1 cellular context compared by ENCODE assay signal in the genomic region with DNA sequence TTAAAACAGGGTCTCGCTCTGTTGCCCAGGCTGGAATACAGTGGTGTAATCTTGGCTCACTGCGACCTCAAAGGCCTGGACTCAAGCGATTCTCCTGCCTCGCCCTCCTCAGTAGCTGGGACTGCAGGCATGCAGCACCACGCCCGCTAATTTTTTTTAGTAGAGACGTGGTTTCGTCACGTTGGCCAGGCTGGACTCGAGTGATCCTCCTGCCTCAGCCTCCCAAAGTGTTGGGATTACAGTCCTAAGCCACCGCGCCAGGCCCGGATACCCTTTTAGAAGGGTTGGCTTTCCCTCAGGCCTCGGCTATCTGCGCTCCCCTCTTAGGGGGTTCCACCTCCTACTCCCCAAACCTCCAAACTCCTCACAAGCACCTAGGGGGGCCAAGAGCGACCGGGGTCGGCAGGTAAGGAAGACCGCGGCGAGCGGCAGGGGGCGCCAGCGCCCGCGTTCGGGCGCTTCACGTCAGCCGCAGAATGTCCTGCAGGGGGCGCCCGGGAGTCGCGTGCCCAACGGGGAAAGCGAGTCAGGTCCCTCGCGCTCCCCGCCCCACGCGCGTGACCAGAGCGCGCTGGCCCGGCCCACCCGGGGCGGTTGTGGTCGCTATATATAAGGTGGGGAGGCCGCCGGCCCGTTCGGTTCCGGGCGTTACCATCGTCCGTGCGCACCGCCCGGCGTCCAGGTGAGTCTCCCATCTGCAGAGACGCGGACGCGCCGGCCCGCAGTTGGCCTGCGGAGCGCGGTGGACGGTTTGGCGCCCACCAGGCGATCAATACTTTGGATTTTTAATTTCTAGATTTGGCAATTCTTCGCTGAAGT.
TF ChIP-seq lines count a peak whose summit lies in the region.

No MANE protein-coding gene starts in this region.

TF ChIP-seq in HepG2, 621 proteins besides CTCF, POLR2A, EP300 and RAD21 (continued from another document and continues in another):
- TF ChIP-seq, protein P1, sequence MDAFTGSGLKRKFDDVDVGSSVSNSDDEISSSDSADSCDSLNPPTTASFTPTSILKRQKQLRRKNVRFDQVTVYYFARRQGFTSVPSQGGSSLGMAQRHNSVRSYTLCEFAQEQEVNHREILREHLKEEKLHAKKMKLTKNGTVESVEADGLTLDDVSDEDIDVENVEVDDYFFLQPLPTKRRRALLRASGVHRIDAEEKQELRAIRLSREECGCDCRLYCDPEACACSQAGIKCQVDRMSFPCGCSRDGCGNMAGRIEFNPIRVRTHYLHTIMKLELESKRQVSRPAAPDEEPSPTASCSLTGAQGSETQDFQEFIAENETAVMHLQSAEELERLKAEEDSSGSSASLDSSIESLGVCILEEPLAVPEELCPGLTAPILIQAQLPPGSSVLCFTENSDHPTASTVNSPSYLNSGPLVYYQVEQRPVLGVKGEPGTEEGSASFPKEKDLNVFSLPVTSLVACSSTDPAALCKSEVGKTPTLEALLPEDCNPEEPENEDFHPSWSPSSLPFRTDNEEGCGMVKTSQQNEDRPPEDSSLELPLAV (CRISPR knock-in tag; conservative IDR thresholded peaks at IDR 0.05; ENCODE audit: low read depth): no peak
- TF ChIP-seq MLXIP (CRISPR knock-in tag; IDR thresholded peaks at IDR 0.05; ENCODE audit: borderline replicate concordance) (no peak), CCDC6 (CRISPR knock-in tag; IDR thresholded peaks at IDR 0.05) (0 out of 2 replicates have a peak, but pooled peaks have one; percentile 25), ZNF20 (CRISPR knock-in tag; IDR thresholded peaks at IDR 0.05) (no peak), SAP130 (CRISPR knock-in tag; IDR thresholded peaks at IDR 0.05; ENCODE audit: low read depth) (no peak), ZEB1 (IDR thresholded peaks at IDR 0.05; ENCODE audit: insufficient replicate concordance, low read depth) (peak; percentile 53), NCOA1 (CRISPR knock-in tag; IDR thresholded peaks at IDR 0.05) (no peak), ZNF251 (CRISPR knock-in tag; IDR thresholded peaks at IDR 0.05) (no peak), RBM22 (optimal IDR thresholded peaks at IDR 0.05; ENCODE audit: low read length) (no peak), GABPA (IDR thresholded peaks at IDR 0.05; ENCODE audit: low read depth, low read length) (no peak), GABPA (CRISPR knock-in tag; IDR thresholded peaks at IDR 0.05; ENCODE audit: low read depth) (no peak), MZF1 (CRISPR knock-in tag; IDR thresholded peaks at IDR 0.05; ENCODE audit: borderline replicate concordance) (no peak), GRHL1 (CRISPR knock-in tag; conservative IDR thresholded peaks at IDR 0.05) (no peak), POGK (CRISPR knock-in tag; conservative IDR thresholded peaks at IDR 0.05) (no peak), ZNF329 (CRISPR knock-in tag; IDR thresholded peaks at IDR 0.05; ENCODE audit: low read depth) (no peak), MXD1 (CRISPR knock-in tag; IDR thresholded peaks at IDR 0.05) (peak; percentile 52; the same call in 1 of the 2 replicates), NRL (CRISPR knock-in tag; IDR thresholded peaks at IDR 0.05; ENCODE audit: borderline replicate concordance) (peak; percentile 57), ZNF773 (CRISPR knock-in tag; IDR thresholded peaks at IDR 0.05; ENCODE audit: borderline replicate concordance) (no peak), ZNF501 (CRISPR knock-in tag; IDR thresholded peaks at IDR 0.05) (peak; percentile 75; the same call in 1 of the 2 replicates), CBX1 (IDR thresholded peaks at IDR 0.05; ENCODE audit: low read depth) (peak; percentile 83), ZNF496 (CRISPR knock-in tag; IDR thresholded peaks at IDR 0.05; ENCODE audit: insufficient replicate concordance) (no peak), KLF16 (CRISPR knock-in tag; IDR thresholded peaks at IDR 0.05) (peak in 1 of 2 experiments; percentile 66; a peak in 2 of 4 replicates), ZMAT3 (CRISPR knock-in tag; conservative IDR thresholded peaks at IDR 0.05) (no peak), CAMTA2 (CRISPR knock-in tag; IDR thresholded peaks at IDR 0.05; ENCODE audit: borderline replicate concordance) (no peak), POGZ (CRISPR knock-in tag; IDR thresholded peaks at IDR 0.05) (peak; percentile 69), ZBTB42 (CRISPR knock-in tag; IDR thresholded peaks at IDR 0.05) (no peak), ZBTB7B (CRISPR knock-in tag; IDR thresholded peaks at IDR 0.05) (peak; percentile 86), MYPOP (CRISPR knock-in tag; IDR thresholded peaks at IDR 0.05) (0 out of 2 replicates have a peak, but pooled peaks have one; percentile 45), ELF1 (CRISPR knock-in tag; IDR thresholded peaks at IDR 0.05) (no peak), HES4 (CRISPR knock-in tag; IDR thresholded peaks at IDR 0.05; ENCODE audit: borderline replicate concordance) (no peak), GATAD2A (CRISPR knock-in tag; IDR thresholded peaks at IDR 0.05) (peak; percentile 20; the same call in 1 of the 2 replicates), ETV6 (CRISPR knock-in tag; conservative IDR thresholded peaks at IDR 0.05) (peak; percentile 50; the same call in 1 of the 2 replicates), HNRNPLL (IDR thresholded peaks at IDR 0.05; ENCODE audit: low read depth, low read length, poor library complexity, severe bottlenecking) (peak; percentile 41), ZNF468 (CRISPR knock-in tag; IDR thresholded peaks at IDR 0.05) (no peak), ZNF770 (CRISPR knock-in tag; IDR thresholded peaks at IDR 0.05) (peak; percentile 87), DR1 (CRISPR knock-in tag; IDR thresholded peaks at IDR 0.05) (no peak), HOXA3 (CRISPR knock-in tag; IDR thresholded peaks at IDR 0.05) (peak; percentile 57), NFRKB (IDR thresholded peaks at IDR 0.05) (no peak), MED1 (CRISPR knock-in tag; IDR thresholded peaks at IDR 0.05) (no peak), MAZ (IDR thresholded peaks at IDR 0.05; ENCODE audit: borderline replicate concordance, low read depth, low read length) (no peak), MAZ (CRISPR knock-in tag; IDR thresholded peaks at IDR 0.05; ENCODE audit: low read depth) (peak; percentile 66; the same call in 1 of the 2 replicates), ZNF274 (CRISPR knock-in tag; IDR thresholded peaks at IDR 0.05) (no peak)
- TF ChIP-seq, protein P2, sequence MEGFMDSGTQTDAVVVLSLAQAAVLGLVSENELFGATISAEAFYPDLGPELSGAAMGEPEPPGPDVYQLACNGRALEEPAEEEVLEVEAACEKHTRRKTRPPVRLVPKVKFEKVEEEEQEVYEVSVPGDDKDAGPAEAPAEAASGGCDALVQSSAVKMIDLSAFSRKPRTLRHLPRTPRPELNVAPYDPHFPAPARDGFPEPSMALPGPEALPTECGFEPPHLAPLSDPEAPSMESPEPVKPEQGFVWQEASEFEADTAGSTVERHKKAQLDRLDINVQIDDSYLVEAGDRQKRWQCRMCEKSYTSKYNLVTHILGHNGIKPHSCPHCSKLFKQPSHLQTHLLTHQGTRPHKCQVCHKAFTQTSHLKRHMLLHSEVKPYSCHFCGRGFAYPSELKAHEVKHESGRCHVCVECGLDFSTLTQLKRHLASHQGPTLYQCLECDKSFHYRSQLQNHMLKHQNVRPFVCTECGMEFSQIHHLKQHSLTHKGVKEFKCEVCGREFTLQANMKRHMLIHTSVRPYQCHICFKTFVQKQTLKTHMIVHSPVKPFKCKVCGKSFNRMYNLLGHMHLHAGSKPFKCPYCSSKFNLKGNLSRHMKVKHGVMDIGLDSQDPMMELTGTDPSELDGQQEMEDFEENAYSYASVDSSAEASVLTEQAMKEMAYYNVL (CRISPR knock-in tag; IDR thresholded peaks at IDR 0.05; ENCODE audit: borderline replicate concordance): peak; percentile 29; the same call in 1 of the 2 replicates
- TF ChIP-seq, protein P3, sequence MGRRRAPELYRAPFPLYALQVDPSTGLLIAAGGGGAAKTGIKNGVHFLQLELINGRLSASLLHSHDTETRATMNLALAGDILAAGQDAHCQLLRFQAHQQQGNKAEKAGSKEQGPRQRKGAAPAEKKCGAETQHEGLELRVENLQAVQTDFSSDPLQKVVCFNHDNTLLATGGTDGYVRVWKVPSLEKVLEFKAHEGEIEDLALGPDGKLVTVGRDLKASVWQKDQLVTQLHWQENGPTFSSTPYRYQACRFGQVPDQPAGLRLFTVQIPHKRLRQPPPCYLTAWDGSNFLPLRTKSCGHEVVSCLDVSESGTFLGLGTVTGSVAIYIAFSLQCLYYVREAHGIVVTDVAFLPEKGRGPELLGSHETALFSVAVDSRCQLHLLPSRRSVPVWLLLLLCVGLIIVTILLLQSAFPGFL (CRISPR knock-in tag; IDR thresholded peaks at IDR 0.05): no peak
- TF ChIP-seq, protein P4, sequence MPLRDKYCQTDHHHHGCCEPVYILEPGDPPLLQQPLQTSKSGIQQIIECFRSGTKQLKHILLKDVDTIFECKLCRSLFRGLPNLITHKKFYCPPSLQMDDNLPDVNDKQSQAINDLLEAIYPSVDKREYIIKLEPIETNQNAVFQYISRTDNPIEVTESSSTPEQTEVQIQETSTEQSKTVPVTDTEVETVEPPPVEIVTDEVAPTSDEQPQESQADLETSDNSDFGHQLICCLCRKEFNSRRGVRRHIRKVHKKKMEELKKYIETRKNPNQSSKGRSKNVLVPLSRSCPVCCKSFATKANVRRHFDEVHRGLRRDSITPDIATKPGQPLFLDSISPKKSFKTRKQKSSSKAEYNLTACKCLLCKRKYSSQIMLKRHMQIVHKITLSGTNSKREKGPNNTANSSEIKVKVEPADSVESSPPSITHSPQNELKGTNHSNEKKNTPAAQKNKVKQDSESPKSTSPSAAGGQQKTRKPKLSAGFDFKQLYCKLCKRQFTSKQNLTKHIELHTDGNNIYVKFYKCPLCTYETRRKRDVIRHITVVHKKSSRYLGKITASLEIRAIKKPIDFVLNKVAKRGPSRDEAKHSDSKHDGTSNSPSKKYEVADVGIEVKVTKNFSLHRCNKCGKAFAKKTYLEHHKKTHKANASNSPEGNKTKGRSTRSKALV (CRISPR knock-in tag; IDR thresholded peaks at IDR 0.05): peak; percentile 88
